Comparison of ENCODE assay signal across 2 cellular contexts in the genomic region with DNA sequence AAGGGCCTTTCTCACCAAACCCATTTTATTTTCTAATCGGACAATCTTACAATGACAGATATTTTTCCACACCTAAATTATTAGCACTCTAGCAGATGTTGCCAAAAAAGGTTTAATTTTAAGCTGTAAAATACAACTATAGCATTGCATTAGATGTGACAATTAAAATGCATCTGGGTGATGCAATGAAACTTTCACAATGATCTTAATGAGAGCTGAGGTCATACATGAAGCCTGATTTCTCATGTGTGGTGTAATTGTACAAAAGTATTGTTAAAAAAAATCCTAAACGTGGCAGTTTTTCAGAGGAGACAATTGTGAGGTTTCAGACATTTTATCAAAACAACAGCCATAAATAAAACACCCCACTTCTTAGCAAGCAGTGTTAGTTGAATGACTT.
TF ChIP-seq lines count a peak whose summit lies in the region.

No MANE protein-coding gene starts in this region.

TF ChIP-seq in GM12878, 131 proteins besides CTCF, POLR2A, EP300 and RAD21 (continues in another document):
- TF ChIP-seq YBX1 (IDR thresholded peaks at IDR 0.05) (no peak), POLR2AphosphoS5 (IDR thresholded peaks at IDR 0.05; ENCODE audit: low read length) (no peak), FOXK2 (IDR thresholded peaks at IDR 0.05) (no peak), JUND (IDR thresholded peaks at IDR 0.05; ENCODE audit: low read depth, low read length) (no peak), IKZF2 (IDR thresholded peaks at IDR 0.05) (no peak), FOXM1 (IDR thresholded peaks at IDR 0.05; ENCODE audit: low read depth, low read length) (no peak)
- TF ChIP-seq, protein P1, sequence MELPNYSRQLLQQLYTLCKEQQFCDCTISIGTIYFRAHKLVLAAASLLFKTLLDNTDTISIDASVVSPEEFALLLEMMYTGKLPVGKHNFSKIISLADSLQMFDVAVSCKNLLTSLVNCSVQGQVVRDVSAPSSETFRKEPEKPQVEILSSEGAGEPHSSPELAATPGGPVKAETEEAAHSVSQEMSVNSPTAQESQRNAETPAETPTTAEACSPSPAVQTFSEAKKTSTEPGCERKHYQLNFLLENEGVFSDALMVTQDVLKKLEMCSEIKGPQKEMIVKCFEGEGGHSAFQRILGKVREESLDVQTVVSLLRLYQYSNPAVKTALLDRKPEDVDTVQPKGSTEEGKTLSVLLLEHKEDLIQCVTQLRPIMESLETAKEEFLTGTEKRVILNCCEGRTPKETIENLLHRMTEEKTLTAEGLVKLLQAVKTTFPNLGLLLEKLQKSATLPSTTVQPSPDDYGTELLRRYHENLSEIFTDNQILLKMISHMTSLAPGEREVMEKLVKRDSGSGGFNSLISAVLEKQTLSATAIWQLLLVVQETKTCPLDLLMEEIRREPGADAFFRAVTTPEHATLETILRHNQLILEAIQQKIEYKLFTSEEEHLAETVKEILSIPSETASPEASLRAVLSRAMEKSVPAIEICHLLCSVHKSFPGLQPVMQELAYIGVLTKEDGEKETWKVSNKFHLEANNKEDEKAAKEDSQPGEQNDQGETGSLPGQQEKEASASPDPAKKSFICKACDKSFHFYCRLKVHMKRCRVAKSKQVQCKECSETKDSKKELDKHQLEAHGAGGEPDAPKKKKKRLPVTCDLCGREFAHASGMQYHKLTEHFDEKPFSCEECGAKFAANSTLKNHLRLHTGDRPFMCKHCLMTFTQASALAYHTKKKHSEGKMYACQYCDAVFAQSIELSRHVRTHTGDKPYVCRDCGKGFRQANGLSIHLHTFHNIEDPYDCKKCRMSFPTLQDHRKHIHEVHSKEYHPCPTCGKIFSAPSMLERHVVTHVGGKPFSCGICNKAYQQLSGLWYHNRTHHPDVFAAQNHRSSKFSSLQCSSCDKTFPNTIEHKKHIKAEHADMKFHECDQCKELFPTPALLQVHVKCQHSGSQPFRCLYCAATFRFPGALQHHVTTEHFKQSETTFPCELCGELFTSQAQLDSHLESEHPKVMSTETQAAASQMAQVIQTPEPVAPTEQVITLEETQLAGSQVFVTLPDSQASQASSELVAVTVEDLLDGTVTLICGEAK (IDR thresholded peaks at IDR 0.05; ENCODE audit: borderline replicate concordance): no peak
- TF ChIP-seq, protein P2, sequence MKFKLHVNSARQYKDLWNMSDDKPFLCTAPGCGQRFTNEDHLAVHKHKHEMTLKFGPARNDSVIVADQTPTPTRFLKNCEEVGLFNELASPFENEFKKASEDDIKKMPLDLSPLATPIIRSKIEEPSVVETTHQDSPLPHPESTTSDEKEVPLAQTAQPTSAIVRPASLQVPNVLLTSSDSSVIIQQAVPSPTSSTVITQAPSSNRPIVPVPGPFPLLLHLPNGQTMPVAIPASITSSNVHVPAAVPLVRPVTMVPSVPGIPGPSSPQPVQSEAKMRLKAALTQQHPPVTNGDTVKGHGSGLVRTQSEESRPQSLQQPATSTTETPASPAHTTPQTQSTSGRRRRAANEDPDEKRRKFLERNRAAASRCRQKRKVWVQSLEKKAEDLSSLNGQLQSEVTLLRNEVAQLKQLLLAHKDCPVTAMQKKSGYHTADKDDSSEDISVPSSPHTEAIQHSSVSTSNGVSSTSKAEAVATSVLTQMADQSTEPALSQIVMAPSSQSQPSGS (IDR thresholded peaks at IDR 0.05; ENCODE audit: low read length): no peak
- TF ChIP-seq, protein P3, sequence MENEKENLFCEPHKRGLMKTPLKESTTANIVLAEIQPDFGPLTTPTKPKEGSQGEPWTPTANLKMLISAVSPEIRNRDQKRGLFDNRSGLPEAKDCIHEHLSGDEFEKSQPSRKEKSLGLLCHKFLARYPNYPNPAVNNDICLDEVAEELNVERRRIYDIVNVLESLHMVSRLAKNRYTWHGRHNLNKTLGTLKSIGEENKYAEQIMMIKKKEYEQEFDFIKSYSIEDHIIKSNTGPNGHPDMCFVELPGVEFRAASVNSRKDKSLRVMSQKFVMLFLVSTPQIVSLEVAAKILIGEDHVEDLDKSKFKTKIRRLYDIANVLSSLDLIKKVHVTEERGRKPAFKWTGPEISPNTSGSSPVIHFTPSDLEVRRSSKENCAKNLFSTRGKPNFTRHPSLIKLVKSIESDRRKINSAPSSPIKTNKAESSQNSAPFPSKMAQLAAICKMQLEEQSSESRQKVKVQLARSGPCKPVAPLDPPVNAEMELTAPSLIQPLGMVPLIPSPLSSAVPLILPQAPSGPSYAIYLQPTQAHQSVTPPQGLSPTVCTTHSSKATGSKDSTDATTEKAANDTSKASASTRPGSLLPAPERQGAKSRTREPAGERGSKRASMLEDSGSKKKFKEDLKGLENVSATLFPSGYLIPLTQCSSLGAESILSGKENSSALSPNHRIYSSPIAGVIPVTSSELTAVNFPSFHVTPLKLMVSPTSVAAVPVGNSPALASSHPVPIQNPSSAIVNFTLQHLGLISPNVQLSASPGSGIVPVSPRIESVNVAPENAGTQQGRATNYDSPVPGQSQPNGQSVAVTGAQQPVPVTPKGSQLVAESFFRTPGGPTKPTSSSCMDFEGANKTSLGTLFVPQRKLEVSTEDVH (IDR thresholded peaks at IDR 0.05; ENCODE audit: low read depth, partially characterized antibody): no peak

TF ChIP-seq in GM23338, 12 proteins besides CTCF, POLR2A, EP300 and RAD21:
- TF ChIP-seq CREB1 (CRISPR knock-in tag; IDR thresholded peaks at IDR 0.05; ENCODE audit: low read depth) (no peak), STAT1 (IDR thresholded peaks at IDR 0.05; ENCODE audit: unreplicated experiment) (no peak), NANOG (IDR thresholded peaks at IDR 0.05; ENCODE audit: borderline replicate concordance) (no peak), POLR2AphosphoS5 (IDR thresholded peaks at IDR 0.05; ENCODE audit: low read depth) (no peak), JUNB (IDR thresholded peaks at IDR 0.05; ENCODE audit: unreplicated experiment) (no peak), ZNF114 (CRISPR knock-in tag; IDR thresholded peaks at IDR 0.05) (no peak), ZNF331 (CRISPR knock-in tag; IDR thresholded peaks at IDR 0.05; ENCODE audit: low read depth) (no peak), EZH2 (IDR thresholded peaks at IDR 0.05; ENCODE audit: low read depth, unreplicated experiment) (no peak), EZH2phosphoT487 (IDR thresholded peaks at IDR 0.05; ENCODE audit: unreplicated experiment) (no peak)
- TF ChIP-seq, protein P4, sequence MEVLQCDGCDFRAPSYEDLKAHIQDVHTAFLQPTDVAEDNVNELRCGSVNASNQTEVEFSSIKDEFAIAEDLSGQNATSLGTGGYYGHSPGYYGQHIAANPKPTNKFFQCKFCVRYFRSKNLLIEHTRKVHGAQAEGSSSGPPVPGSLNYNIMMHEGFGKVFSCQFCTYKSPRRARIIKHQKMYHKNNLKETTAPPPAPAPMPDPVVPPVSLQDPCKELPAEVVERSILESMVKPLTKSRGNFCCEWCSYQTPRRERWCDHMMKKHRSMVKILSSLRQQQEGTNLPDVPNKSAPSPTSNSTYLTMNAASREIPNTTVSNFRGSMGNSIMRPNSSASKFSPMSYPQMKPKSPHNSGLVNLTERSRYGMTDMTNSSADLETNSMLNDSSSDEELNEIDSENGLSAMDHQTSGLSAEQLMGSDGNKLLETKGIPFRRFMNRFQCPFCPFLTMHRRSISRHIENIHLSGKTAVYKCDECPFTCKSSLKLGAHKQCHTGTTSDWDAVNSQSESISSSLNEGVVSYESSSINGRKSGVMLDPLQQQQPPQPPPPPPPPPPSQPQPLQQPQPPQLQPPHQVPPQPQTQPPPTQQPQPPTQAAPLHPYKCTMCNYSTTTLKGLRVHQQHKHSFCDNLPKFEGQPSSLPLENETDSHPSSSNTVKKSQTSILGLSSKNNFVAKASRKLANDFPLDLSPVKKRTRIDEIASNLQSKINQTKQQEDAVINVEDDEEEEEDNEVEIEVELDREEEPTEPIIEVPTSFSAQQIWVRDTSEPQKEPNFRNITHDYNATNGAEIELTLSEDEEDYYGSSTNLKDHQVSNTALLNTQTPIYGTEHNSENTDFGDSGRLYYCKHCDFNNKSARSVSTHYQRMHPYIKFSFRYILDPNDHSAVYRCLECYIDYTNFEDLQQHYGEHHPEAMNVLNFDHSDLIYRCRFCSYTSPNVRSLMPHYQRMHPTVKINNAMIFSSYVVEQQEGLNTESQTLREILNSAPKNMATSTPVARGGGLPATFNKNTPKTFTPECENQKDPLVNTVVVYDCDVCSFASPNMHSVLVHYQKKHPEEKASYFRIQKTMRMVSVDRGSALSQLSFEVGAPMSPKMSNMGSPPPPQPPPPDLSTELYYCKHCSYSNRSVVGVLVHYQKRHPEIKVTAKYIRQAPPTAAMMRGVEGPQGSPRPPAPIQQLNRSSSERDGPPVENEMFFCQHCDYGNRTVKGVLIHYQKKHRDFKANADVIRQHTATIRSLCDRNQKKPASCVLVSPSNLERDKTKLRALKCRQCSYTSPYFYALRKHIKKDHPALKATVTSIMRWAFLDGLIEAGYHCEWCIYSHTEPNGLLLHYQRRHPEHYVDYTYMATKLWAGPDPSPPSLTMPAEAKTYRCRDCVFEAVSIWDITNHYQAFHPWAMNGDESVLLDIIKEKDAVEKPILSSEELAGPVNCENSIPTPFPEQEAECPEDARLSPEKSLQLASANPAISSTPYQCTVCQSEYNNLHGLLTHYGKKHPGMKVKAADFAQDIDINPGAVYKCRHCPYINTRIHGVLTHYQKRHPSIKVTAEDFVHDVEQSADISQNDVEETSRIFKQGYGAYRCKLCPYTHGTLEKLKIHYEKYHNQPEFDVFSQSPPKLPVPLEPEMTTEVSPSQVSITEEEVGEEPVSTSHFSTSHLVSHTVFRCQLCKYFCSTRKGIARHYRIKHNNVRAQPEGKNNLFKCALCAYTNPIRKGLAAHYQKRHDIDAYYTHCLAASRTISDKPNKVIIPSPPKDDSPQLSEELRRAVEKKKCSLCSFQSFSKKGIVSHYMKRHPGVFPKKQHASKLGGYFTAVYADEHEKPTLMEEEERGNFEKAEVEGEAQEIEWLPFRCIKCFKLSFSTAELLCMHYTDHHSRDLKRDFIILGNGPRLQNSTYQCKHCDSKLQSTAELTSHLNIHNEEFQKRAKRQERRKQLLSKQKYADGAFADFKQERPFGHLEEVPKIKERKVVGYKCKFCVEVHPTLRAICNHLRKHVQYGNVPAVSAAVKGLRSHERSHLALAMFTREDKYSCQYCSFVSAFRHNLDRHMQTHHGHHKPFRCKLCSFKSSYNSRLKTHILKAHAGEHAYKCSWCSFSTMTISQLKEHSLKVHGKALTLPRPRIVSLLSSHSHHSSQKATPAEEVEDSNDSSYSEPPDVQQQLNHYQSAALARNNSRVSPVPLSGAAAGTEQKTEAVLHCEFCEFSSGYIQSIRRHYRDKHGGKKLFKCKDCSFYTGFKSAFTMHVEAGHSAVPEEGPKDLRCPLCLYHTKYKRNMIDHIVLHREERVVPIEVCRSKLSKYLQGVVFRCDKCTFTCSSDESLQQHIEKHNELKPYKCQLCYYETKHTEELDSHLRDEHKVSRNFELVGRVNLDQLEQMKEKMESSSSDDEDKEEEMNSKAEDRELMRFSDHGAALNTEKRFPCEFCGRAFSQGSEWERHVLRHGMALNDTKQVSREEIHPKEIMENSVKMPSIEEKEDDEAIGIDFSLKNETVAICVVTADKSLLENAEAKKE (CRISPR knock-in tag; IDR thresholded peaks at IDR 0.05): no peak
- TF ChIP-seq, protein P5, sequence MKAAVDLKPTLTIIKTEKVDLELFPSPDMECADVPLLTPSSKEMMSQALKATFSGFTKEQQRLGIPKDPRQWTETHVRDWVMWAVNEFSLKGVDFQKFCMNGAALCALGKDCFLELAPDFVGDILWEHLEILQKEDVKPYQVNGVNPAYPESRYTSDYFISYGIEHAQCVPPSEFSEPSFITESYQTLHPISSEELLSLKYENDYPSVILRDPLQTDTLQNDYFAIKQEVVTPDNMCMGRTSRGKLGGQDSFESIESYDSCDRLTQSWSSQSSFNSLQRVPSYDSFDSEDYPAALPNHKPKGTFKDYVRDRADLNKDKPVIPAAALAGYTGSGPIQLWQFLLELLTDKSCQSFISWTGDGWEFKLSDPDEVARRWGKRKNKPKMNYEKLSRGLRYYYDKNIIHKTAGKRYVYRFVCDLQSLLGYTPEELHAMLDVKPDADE (IDR thresholded peaks at IDR 0.05): no peak
- TF ChIP-seq, protein P6, sequence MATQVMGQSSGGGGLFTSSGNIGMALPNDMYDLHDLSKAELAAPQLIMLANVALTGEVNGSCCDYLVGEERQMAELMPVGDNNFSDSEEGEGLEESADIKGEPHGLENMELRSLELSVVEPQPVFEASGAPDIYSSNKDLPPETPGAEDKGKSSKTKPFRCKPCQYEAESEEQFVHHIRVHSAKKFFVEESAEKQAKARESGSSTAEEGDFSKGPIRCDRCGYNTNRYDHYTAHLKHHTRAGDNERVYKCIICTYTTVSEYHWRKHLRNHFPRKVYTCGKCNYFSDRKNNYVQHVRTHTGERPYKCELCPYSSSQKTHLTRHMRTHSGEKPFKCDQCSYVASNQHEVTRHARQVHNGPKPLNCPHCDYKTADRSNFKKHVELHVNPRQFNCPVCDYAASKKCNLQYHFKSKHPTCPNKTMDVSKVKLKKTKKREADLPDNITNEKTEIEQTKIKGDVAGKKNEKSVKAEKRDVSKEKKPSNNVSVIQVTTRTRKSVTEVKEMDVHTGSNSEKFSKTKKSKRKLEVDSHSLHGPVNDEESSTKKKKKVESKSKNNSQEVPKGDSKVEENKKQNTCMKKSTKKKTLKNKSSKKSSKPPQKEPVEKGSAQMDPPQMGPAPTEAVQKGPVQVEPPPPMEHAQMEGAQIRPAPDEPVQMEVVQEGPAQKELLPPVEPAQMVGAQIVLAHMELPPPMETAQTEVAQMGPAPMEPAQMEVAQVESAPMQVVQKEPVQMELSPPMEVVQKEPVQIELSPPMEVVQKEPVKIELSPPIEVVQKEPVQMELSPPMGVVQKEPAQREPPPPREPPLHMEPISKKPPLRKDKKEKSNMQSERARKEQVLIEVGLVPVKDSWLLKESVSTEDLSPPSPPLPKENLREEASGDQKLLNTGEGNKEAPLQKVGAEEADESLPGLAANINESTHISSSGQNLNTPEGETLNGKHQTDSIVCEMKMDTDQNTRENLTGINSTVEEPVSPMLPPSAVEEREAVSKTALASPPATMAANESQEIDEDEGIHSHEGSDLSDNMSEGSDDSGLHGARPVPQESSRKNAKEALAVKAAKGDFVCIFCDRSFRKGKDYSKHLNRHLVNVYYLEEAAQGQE (IDR thresholded peaks at IDR 0.05; ENCODE audit: unreplicated experiment): no peak
